In the genomic region with DNA sequence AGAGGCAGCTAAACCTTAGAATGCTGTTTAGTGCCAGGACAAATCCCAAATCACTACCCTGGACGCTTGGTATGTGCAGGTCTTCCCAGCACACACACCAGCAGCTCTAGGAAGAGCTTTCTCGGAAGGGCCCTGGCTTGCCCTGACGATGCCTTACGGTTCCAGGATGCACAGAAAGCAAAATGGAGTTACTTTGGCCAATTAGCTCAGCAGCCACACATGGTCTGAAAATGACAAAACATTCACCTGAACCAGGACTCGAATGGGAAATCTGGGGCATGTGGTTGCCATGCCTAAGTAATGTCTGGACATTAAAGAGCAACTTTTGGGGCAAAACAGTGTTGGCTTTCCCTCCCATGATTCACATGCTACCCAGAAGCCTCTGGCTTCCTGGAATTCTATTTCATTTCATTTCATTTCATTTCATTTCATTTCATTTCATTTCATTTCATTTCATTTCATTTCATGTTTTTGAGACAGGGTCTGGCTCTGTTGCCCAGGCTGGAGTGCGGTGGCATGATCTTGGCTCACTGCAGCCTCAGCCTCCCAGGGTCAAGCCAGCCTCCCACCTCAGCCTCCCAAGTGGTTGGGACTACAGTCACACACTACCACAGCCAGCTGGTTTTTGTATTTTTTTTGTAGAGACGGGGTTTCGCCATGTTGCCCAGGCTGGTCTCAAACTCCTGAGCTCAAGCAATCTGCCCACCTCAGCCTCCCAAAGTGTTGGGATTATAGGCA, we compare ENCODE assay signal across 17 cellular contexts.
DNase-seq lines count a peak whose midpoint lies in the region; ATAC-seq and TF ChIP-seq lines count a peak whose summit lies in the region.
"Had no signal": no experiment of that assay in that cellular context is flagged by ENCODE, and none has a peak within 500 bp of the region (broad histone marks: within the 10 kb centered on the region; RNA-seq: fewer than 3 reads in every experiment).

No MANE protein-coding gene starts in this region.

- H3K4me1 ChIP-seq in hepatocyte (ENCODE audit: insufficient read depth) (peaks cover 59% of the 10 kb centered on the region), uterus (peaks cover 0 to 7% of the 10 kb centered on the region in 2 donors), mesendoderm (ENCODE audit: control insufficient read depth, low read depth, low read length) (peaks cover 12% of the 10 kb centered on the region)
- H3K4me1 ChIP-seq: HAP-1 had no signal

- CTCF ChIA-PET in T-cell (lab: Charles Lee): no interaction called here

- H3K36me3 Mint-ChIP-seq in activated naive CD8-positive, alpha-beta T cell treated with anti-CD3 and anti-CD28 coated beads, Interleukin-2, amount 10 ng/mL, durations not matched to agents 7 days and 5 days: peaks cover 7% of the 10 kb centered on the region
- no peaks in the 10 kb centered on the region for H3K36me3 Mint-ChIP-seq in activated naive CD8-positive, alpha-beta T cell treated with anti-CD3 and anti-CD28 coated beads, Interleukin-2, amount 50 U/mL, for 24 hours (ENCODE audit: low read depth)
- H3K36me3 Mint-ChIP-seq in T-cell: no peaks in the 10 kb centered on the region

- no peak for TF ChIP-seq POLR2A in uterus (IDR thresholded peaks at IDR 0.05)

- peaks cover 22% of the 10 kb centered on the region for H3K79me2 ChIP-seq in hepatocyte
- no peaks in the 10 kb centered on the region for H3K79me2 ChIP-seq in mesendoderm (ENCODE audit: control insufficient read depth, insufficient read depth, low read length)

- no peak overlapping the region for H2BK15ac ChIP-seq in mesendoderm (replicated peaks; ENCODE audit: low read depth)

- no peak overlapping the region for H3K9ac ChIP-seq in mesendoderm (ENCODE audit: low read length)

- H3K27me3 Mint-ChIP-seq in activated naive CD8-positive, alpha-beta T cell treated with anti-CD3 and anti-CD28 coated beads, Interleukin-2, amount 10 ng/mL, durations not matched to agents 7 days and 5 days: peaks cover 2% of the 10 kb centered on the region
- no peaks in the 10 kb centered on the region for H3K27me3 Mint-ChIP-seq in activated naive CD8-positive, alpha-beta T cell treated with anti-CD3 and anti-CD28 coated beads, Interleukin-2, amount 50 U/mL, for 24 hours
- H3K27me3 Mint-ChIP-seq in T-cell: no peaks in the 10 kb centered on the region

- ATAC-seq in activated naive CD8-positive, alpha-beta T cell treated with anti-CD3 and anti-CD28 coated beads, Interleukin-2, amount 10 ng/mL, durations not matched to agents 7 days and 5 days (ENCODE audit: low read depth): no peak
- no peak for ATAC-seq in activated naive CD8-positive, alpha-beta T cell treated with anti-CD3 and anti-CD28 coated beads, Interleukin-2, amount 50 U/mL, for 24 hours
- ATAC-seq in T-cell (replicated peaks in 1 of 4) (no peak), GM21529 (IDR thresholded peaks at IDR 0.05; ENCODE audit: unreplicated experiment) (no peak), HG03442 (IDR thresholded peaks at IDR 0.05; ENCODE audit: unreplicated experiment) (no peak)
- ATAC-seq: A549 had no signal

- H3K9me3 Mint-ChIP-seq in activated naive CD8-positive, alpha-beta T cell treated with anti-CD3 and anti-CD28 coated beads, Interleukin-2, amount 10 ng/mL, durations not matched to agents 7 days and 5 days: no peaks in the 10 kb centered on the region
- no peaks in the 10 kb centered on the region for H3K9me3 Mint-ChIP-seq in activated naive CD8-positive, alpha-beta T cell treated with anti-CD3 and anti-CD28 coated beads, Interleukin-2, amount 50 U/mL, for 24 hours
- no peaks in the 10 kb centered on the region for H3K9me3 Mint-ChIP-seq in T-cell

- intact Hi-C loops in uterus (cut with DNase I; ENCODE audit: low total_unique reads): no loop called here

- H3K36me3 ChIP-seq in hepatocyte (replicated peaks; ENCODE audit: insufficient read depth, low read depth) (no peaks in the 10 kb centered on the region), uterus (no peaks in the 10 kb centered on the region), mesendoderm (ENCODE audit: control insufficient read depth, insufficient read depth, low read length) (no peaks in the 10 kb centered on the region)
- H3K36me3 ChIP-seq: HAP-1 had no signal

- no peak overlapping the region for H2AK5ac ChIP-seq in mesendoderm (ENCODE audit: low read length)

- H3K4me1 Mint-ChIP-seq in activated naive CD8-positive, alpha-beta T cell treated with anti-CD3 and anti-CD28 coated beads, Interleukin-2, amount 10 ng/mL, durations not matched to agents 7 days and 5 days: peaks cover 49% of the 10 kb centered on the region
- H3K4me1 Mint-ChIP-seq in activated naive CD8-positive, alpha-beta T cell treated with anti-CD3 and anti-CD28 coated beads, Interleukin-2, amount 50 U/mL, for 24 hours: peaks cover 40% of the 10 kb centered on the region
- peaks cover 42 to 50% (median 45%) of the 10 kb centered on the region in 3 donors for H3K4me1 Mint-ChIP-seq in T-cell

- TF ChIP-seq CTCF in hepatocyte (IDR thresholded peaks at IDR 0.05; ENCODE audit: poor library complexity): no peak
- no peak for TF ChIP-seq CTCF in uterus (IDR thresholded peaks at IDR 0.05)

- H3K27me3 ChIP-seq in hepatocyte (no peaks in the 10 kb centered on the region), uterus (no peaks in the 10 kb centered on the region), mesendoderm (ENCODE audit: insufficient read depth, low read length, poor library complexity) (no peaks in the 10 kb centered on the region)

- peak overlapping the region; percentile 96 for H3K27ac Mint-ChIP-seq in activated naive CD8-positive, alpha-beta T cell treated with anti-CD3 and anti-CD28 coated beads, Interleukin-2, amount 10 ng/mL, durations not matched to agents 7 days and 5 days
- no peak overlapping the region for H3K27ac Mint-ChIP-seq in activated naive CD8-positive, alpha-beta T cell treated with anti-CD3 and anti-CD28 coated beads, Interleukin-2, amount 50 U/mL, for 24 hours
- peak overlapping the region; percentile 28 to 87 for H3K27ac Mint-ChIP-seq in T-cell

- no peak overlapping the region for H4K5ac ChIP-seq in mesendoderm (ENCODE audit: low read length)

- no peak overlapping the region for H3K4ac ChIP-seq in mesendoderm (ENCODE audit: low read depth, low read length)

- no peak overlapping the region for H3K4me3 Mint-ChIP-seq in activated naive CD8-positive, alpha-beta T cell treated with anti-CD3 and anti-CD28 coated beads, Interleukin-2, amount 10 ng/mL, durations not matched to agents 7 days and 5 days
- H3K4me3 Mint-ChIP-seq in activated naive CD8-positive, alpha-beta T cell treated with anti-CD3 and anti-CD28 coated beads, Interleukin-2, amount 50 U/mL, for 24 hours: no peak overlapping the region
- H3K4me3 Mint-ChIP-seq in T-cell: no peak overlapping the region

- no peak overlapping the region for H4K8ac ChIP-seq in mesendoderm (ENCODE audit: low read depth, low read length)

- H3K18ac ChIP-seq in mesendoderm (ENCODE audit: low read length): no peak overlapping the region

- H3K56ac ChIP-seq in mesendoderm (ENCODE audit: low read length): no peak overlapping the region

- H4K20me1 ChIP-seq in hepatocyte (ENCODE audit: insufficient read depth, poor library complexity, severe bottlenecking): no peaks in the 10 kb centered on the region

- no peaks in the 10 kb centered on the region for H3K9me2 ChIP-seq in hepatocyte (replicated peaks; ENCODE audit: insufficient read depth)

- 96% methylated on average over 8 of the region's 8 CpGs for WGBS in hepatocyte (ENCODE audit: low lambda C conversion rate, missing lambda C conversion rate)
- no CpG with 5 or more reads among the region's 8 CpGs for whole genome bisulfite sequencing in mesendoderm (ENCODE audit: extremely low coverage, insufficient coverage, low lambda C conversion rate)

- POLR2A ChIA-PET in activated naive CD8-positive, alpha-beta T cell treated with anti-CD3 and anti-CD28 coated beads, Interleukin-2, amount 10 ng/mL, durations not matched to agents 7 days and 5 days (lab: Charles Lee): interaction anchor here (0.8 to 1.3 kb wide), 3 partner anchors 28 to 210 kb away, joined by 3 read pairs; no protein-coding TSS in a partner anchor
- POLR2A ChIA-PET in T-cell (lab: Charles Lee): no interaction called here

- H3K27ac ChIP-seq in hepatocyte: peak overlapping the region; percentile 71
- H3K27ac ChIP-seq in uterus: peak overlapping the region; percentile 70 to 75
- no peak overlapping the region for H3K27ac ChIP-seq in mesendoderm (ENCODE audit: low read depth, low read length)
- H3K27ac ChIP-seq: A549, C4-2B had no signal

- H2BK120ac ChIP-seq in mesendoderm (ENCODE audit: low read depth, low read length): no peak overlapping the region

- H2AFZ ChIP-seq in hepatocyte: no peak overlapping the region

- no peak overlapping the region for H2BK5ac ChIP-seq in mesendoderm (ENCODE audit: low read length)

- H3K4me2 ChIP-seq in hepatocyte: no peak overlapping the region
- H3K4me2 ChIP-seq in mesendoderm (ENCODE audit: low read length): no peak overlapping the region
- H3K4me2 ChIP-seq: A549 had no signal

- H3K9me3 ChIP-seq in hepatocyte (ENCODE audit: low read depth) (no peaks in the 10 kb centered on the region), uterus (no peaks in the 10 kb centered on the region)
- H3K9me3 ChIP-seq: A549, HAP-1 had no signal

- DNase-seq in activated naive CD8-positive, alpha-beta T cell treated with anti-CD3 and anti-CD28 coated beads, Interleukin-2, amount 10 ng/mL, durations not matched to agents 7 days and 5 days: no peak
- no peak for DNase-seq in activated naive CD8-positive, alpha-beta T cell treated with anti-CD3 and anti-CD28 coated beads, Interleukin-2, amount 50 U/mL, for 24 hours
- DNase-seq in T-cell (no peak), hepatocyte (ENCODE audit: low spot score) (no peak), uterus (no peak), mesendoderm (no peak)
- DNase-seq: DMS79, NCI-H1417 treated with DMSO at 0.1 percent for 48 hours, NCI-H1930, NCI-H748 treated with DMSO at 0.1 percent for 48 hours, OCI-M1, RPMI8226 had no signal

- no peaks in the 10 kb centered on the region for H3K79me1 ChIP-seq in mesendoderm (ENCODE audit: low read length)

- no peak overlapping the region for H3K23ac ChIP-seq in mesendoderm (ENCODE audit: low read length)

- H3K4me3 ChIP-seq in hepatocyte: no peak overlapping the region
- no peak overlapping the region for H3K4me3 ChIP-seq in uterus
- no peak overlapping the region for H3K4me3 ChIP-seq in mesendoderm (ENCODE audit: low read length)
- H3K4me3 ChIP-seq: A549, HAP-1 had no signal
